Comparison of ENCODE assay signal across 21 cellular contexts in the genomic region with DNA sequence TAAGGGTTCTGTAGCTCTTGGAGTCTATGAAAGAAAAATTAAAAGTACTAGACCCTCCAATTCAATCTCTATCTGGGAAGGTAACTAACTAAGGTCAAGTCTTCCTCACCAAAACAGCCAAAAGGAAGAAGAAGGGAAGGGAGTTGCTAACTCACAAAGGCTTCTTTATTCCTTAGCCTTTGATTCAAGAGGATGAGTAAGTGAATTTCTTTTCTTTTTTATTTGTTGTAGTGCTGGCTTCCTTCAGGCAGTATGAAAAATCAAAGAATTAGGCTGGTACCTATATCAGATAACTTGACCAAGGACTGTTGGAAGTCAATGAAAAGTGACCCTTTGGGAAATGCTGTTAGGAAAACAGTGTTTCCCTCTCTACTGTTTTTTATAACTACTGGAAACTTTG.
DNase-seq lines count a peak whose midpoint lies in the region; ATAC-seq and TF ChIP-seq lines count a peak whose summit lies in the region.
"Had no signal": no experiment of that assay in that cellular context is flagged by ENCODE, and none has a peak within 500 bp of the region (broad histone marks: within the 10 kb centered on the region; RNA-seq: fewer than 3 reads in every experiment).

No MANE protein-coding gene starts in this region.

- H3K27ac ChIP-seq in BLaER1 (no peak overlapping the region), neutrophil (peak overlapping the region; percentile 74), WERI-Rb-1 (no peak overlapping the region)
- no peak overlapping the region for H3K27ac ChIP-seq in CD8-positive, alpha-beta T cell (ENCODE audit: low read depth, low read length)

- no peaks in the 10 kb centered on the region for H3K9me3 Mint-ChIP-seq in CD8-positive, alpha-beta T cell
- H3K9me3 Mint-ChIP-seq: CD14-positive monocyte had no signal

- peaks cover 33% of the 10 kb centered on the region for H3K27me3 Mint-ChIP-seq in T-helper 17 cell
- peaks cover 11% of the 10 kb centered on the region for H3K27me3 Mint-ChIP-seq in CD8-positive, alpha-beta T cell (ENCODE audit: low read depth)

- CTCF ChIA-PET in CD8-positive, alpha-beta T cell (lab: Charles Lee) = no interaction called here

- POLR2A ChIA-PET in CD8-positive, alpha-beta T cell (lab: Charles Lee) = no interaction called here

- no peak for TF ChIP-seq CTCF in neutrophil (IDR thresholded peaks at IDR 0.05)
- no peak for TF ChIP-seq CTCF in CD8-positive, alpha-beta T cell (IDR thresholded peaks at IDR 0.05)
- no peak for TF ChIP-seq CTCF in WERI-Rb-1 (IDR thresholded peaks at IDR 0.05; ENCODE audit: low read depth, low read length)

- H3K27me3 ChIP-seq in BLaER1 (no peaks in the 10 kb centered on the region), neutrophil (no peaks in the 10 kb centered on the region), WERI-Rb-1 (ENCODE audit: insufficient read depth, low read depth, severe bottlenecking) (no peaks in the 10 kb centered on the region)
- no peaks in the 10 kb centered on the region for H3K27me3 ChIP-seq in CD8-positive, alpha-beta T cell (ENCODE audit: insufficient read depth, low read length)

- H3K9ac ChIP-seq in BLaER1 = no peak overlapping the region

- H3K27ac Mint-ChIP-seq in T-helper 17 cell = peak overlapping the region; percentile 68
- no peak overlapping the region for H3K27ac Mint-ChIP-seq in CD8-positive, alpha-beta T cell

- peak; percentile 17 for DNase-seq in HT1080 (ENCODE audit: low read depth)
- DNase-seq in T-helper 17 cell = no peak
- no peak for DNase-seq in CD8-positive, alpha-beta T cell
- DNase-seq in WERI-Rb-1 = no peak
- DNase-seq in MV-4-11 (lab: John Stamatoyannopoulos, UW) = no peak
- no peak for DNase-seq in NCI-H345 treated with DMSO at 0.1 percent for 48 hours (lab: John Stamatoyannopoulos, UW; ENCODE audit: unreplicated experiment)
- DNase-seq: HCEC 1CT; Karpas-422; NCI-H1105; NCI-H146; NCI-H1930; NCI-H2107; NCI-H446 treated with DMSO at 0.1 percent for 48 hours; NCI-H526; NK-92 treated with Interleukin-12 subunit alpha and Interleukin-12 subunit beta, amount 100 ng/mL, for 24 hours; RPMI8226; SHP77; T-helper 1 cell had no signal

- no peaks in the 10 kb centered on the region for H3K36me3 Mint-ChIP-seq in T-helper 17 cell (ENCODE audit: low read depth)
- no peaks in the 10 kb centered on the region for H3K36me3 Mint-ChIP-seq in CD8-positive, alpha-beta T cell
- H3K36me3 Mint-ChIP-seq: CD14-positive monocyte had no signal

- ATAC-seq in T-helper 17 cell = no peak
- no peak for ATAC-seq in CD8-positive, alpha-beta T cell

- H3K4me1 Mint-ChIP-seq in T-helper 17 cell = peaks cover 6% of the 10 kb centered on the region
- H3K4me1 Mint-ChIP-seq in CD8-positive, alpha-beta T cell (ENCODE audit: low read depth) = peaks cover 2% of the 10 kb centered on the region

- intact Hi-C loops in CD8-positive, alpha-beta T cell (cut with DNase I, micrococcal nuclease) = no loop called here

- H3K4me1 ChIP-seq in BLaER1 = peaks cover 60% of the 10 kb centered on the region
- H3K4me1 ChIP-seq in neutrophil (ENCODE audit: control insufficient read depth in 1 of 2, insufficient read depth in 1 of 2, low read depth in 1 of 2, low read length in 1 of 2) = peaks cover 71% of the 10 kb centered on the region in 2 experiments
- no peaks in the 10 kb centered on the region for H3K4me1 ChIP-seq in CD8-positive, alpha-beta T cell (ENCODE audit: insufficient read depth, low read length)

- H3K4me2 ChIP-seq in BLaER1 = peak overlapping the region; percentile 74; the same call in 1 of the 2 replicates

- H3K9me3 ChIP-seq in BLaER1 (peaks cover 25% of the 10 kb centered on the region), T-helper 17 cell (ENCODE audit: control insufficient read depth, low read length, poor library complexity, severe bottlenecking) (no peaks in the 10 kb centered on the region), neutrophil (no peaks in the 10 kb centered on the region), WERI-Rb-1 (ENCODE audit: severe bottlenecking) (no peaks in the 10 kb centered on the region)
- no peaks in the 10 kb centered on the region for H3K9me3 ChIP-seq in CD8-positive, alpha-beta T cell (ENCODE audit: low read length)

- H4K20me1 ChIP-seq in BLaER1 = no peaks in the 10 kb centered on the region

- no peak overlapping the region for H3K4me3 ChIP-seq in BLaER1
- no peak overlapping the region for H3K4me3 ChIP-seq in neutrophil (ENCODE audit: low read depth in 1 of 2, low read length in 1 of 2)
- H3K4me3 ChIP-seq in CD8-positive, alpha-beta T cell (ENCODE audit: low read depth, low read length) = no peak overlapping the region
- H3K4me3 ChIP-seq in WERI-Rb-1 (ENCODE audit: low read depth, low read length) = no peak overlapping the region

- no peak overlapping the region for H3K4me3 Mint-ChIP-seq in T-helper 17 cell
- no peak overlapping the region for H3K4me3 Mint-ChIP-seq in CD8-positive, alpha-beta T cell

- H3K36me3 ChIP-seq in BLaER1 (no peaks in the 10 kb centered on the region), neutrophil (no peaks in the 10 kb centered on the region), WERI-Rb-1 (no peaks in the 10 kb centered on the region)
- H3K36me3 ChIP-seq in CD8-positive, alpha-beta T cell (ENCODE audit: insufficient read depth, low read length) = no peaks in the 10 kb centered on the region
